In the genomic region with DNA sequence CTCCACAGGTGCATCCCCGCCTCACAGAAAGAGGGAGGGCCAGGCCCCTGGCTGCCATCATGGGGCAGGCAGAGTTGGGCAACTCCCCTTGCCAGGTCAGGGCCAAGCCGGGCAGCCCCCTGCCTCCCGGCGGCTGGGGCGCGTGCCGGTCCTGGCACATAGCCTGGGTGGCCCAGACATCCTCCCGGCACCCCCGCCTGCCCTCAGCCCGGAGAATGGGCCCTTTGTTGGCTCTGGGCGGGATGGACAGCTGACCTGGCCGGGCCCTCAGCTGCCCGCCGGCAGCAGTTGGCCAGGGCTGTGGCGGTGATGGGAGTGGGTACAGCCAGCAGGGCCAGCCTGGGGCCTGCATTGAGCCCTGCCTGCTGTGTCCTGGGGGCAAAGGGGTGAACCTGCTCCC, we compare ENCODE assay signal across 21 cellular contexts. TPM values are rescaled to one million over a fixed set of nuclear protein-coding genes. Genes with fewer than 3 reads are reported as not detected.
DNase-seq lines count a peak whose midpoint lies in the region; TF ChIP-seq lines count a peak whose summit lies in the region.
"Had no signal": no experiment of that assay in that cellular context is flagged by ENCODE, and none has a peak within 500 bp of the region (broad histone marks: within the 10 kb centered on the region; RNA-seq: fewer than 3 reads in every experiment).

No MANE protein-coding gene starts in this region.

- intact Hi-C loops in testis (cut with DNase I; ENCODE audit: low total_unique reads) (loop anchor here (10.0 kb wide), 1 partner anchor 545 kb away; no protein-coding TSS in a partner anchor), ovary (cut with DNase I) (loop anchor here in 2 of 4 donors (5.0 to 10.0 kb wide), 2 partner anchors 247 to 545 kb away; no protein-coding TSS in a partner anchor)

- DNase-seq in HT-29 (ENCODE audit: low spot score) (peak; percentile 49), caudate nucleus (lab: John Stamatoyannopoulos, UW) (peak in 53 of 61 donors; percentile 3 to 81 (median 59)), mesenchymal stem cell (no peak), testis (peak; percentile 63), NCI-H1417 (lab: John Stamatoyannopoulos, UW) (no peak), NCI-H2107 (lab: John Stamatoyannopoulos, UW) (no peak), ovary (no peak)
- no peak for DNase-seq in activated CD8-positive, alpha-beta memory T cell treated with anti-CD3 and anti-CD28 coated beads, Interleukin-2, amount 50 U/mL, for 4 hours
- DNase-seq: activated CD4-positive, alpha-beta memory T cell treated with anti-CD3 and anti-CD28 coated beads, Interleukin-2, amount 10 ng/mL, durations not matched to agents 7 days and 5 days; activated CD4-positive, CD25-positive, alpha-beta regulatory T cell; activated T-cell treated with anti-CD3 and anti-CD28 coated beads, Interleukin-2, amount 50 U/mL, for 4 hours; CD4-positive, alpha-beta memory T cell; effector memory CD8-positive, alpha-beta T cell; esophagus squamous epithelium; KBM-7; NCI-H446; PC-3; retina; SIG-M5; T-helper 17 cell had no signal

- TF ChIP-seq POLR2A in testis (IDR thresholded peaks at IDR 0.05) (no peak), ovary (IDR thresholded peaks at IDR 0.05) (no peak)

- H3K36me3 ChIP-seq in mesenchymal stem cell (ENCODE audit: control insufficient read depth in 1 of 2, insufficient read depth in 2 of 2, low read depth in 1 of 2, low read length in 2 of 2) (peaks cover 15 to 71% of the 10 kb centered on the region in 2 experiments), testis (ENCODE audit: low read depth, missing control alignments) (no peaks in the 10 kb centered on the region), ovary (no peaks in the 10 kb centered on the region)

- 97% methylated on average over 15 of the region's 15 CpGs for WGBS in mesenchymal stem cell
- 60 to 83% methylated on average over 1 to 15 of the region's 15 CpGs for WGBS in testis, 2 donors
- 76 to 88% (median 85%) methylated on average over 13 to 15 of the region's 15 CpGs for WGBS in ovary, 3 donors

- H4K91ac ChIP-seq in mesenchymal stem cell (ENCODE audit: low read length) = peak overlapping the region; percentile 62

- H3K18ac ChIP-seq in mesenchymal stem cell (ENCODE audit: low read depth in 1 of 2, low read length in 2 of 2) = no peak overlapping the region

- H2BK5ac ChIP-seq in mesenchymal stem cell (ENCODE audit: low read depth, low read length, poor library complexity, severe bottlenecking) = no peak overlapping the region

- H3K4ac ChIP-seq in mesenchymal stem cell (ENCODE audit: low read depth in 1 of 2, low read length in 2 of 2) = peak overlapping the region in 1 of 2 experiments; percentile 37

- H3K9me3 ChIP-seq in mesenchymal stem cell (ENCODE audit: control insufficient read depth, low read length) = no peaks in the 10 kb centered on the region
- no peaks in the 10 kb centered on the region for H3K9me3 ChIP-seq in testis
- H3K9me3 ChIP-seq in ovary = no peaks in the 10 kb centered on the region
- H3K9me3 ChIP-seq: esophagus squamous epithelium, mucosa of descending colon had no signal

- TF ChIP-seq EP300 in ovary (IDR thresholded peaks at IDR 0.05) = no peak

- H3K23ac ChIP-seq in mesenchymal stem cell (ENCODE audit: low read length in 2 of 2) = no peak overlapping the region

- no peak overlapping the region for H4K8ac ChIP-seq in mesenchymal stem cell (ENCODE audit: low read length)

- H2BK12ac ChIP-seq in mesenchymal stem cell (ENCODE audit: low read length in 2 of 2) = no peak overlapping the region

- no peak overlapping the region for H3K14ac ChIP-seq in mesenchymal stem cell (ENCODE audit: low read length in 2 of 2)

- H2BK120ac ChIP-seq in mesenchymal stem cell (ENCODE audit: low read depth, low read length) = no peak overlapping the region

- no peak overlapping the region for H2AFZ ChIP-seq in mesenchymal stem cell (ENCODE audit: low read depth, low read length)

- H3K79me1 ChIP-seq in mesenchymal stem cell (replicated peaks; ENCODE audit: low read length, poor library complexity, severe bottlenecking) = peaks cover 35% of the 10 kb centered on the region

- no peak overlapping the region for H3K4me2 ChIP-seq in mesenchymal stem cell (ENCODE audit: low read length, poor library complexity, severe bottlenecking)

- no peak overlapping the region for H3K4me3 ChIP-seq in mesenchymal stem cell (ENCODE audit: insufficient read depth in 1 of 2, low read depth in 1 of 2, low read length in 2 of 2)
- H3K4me3 ChIP-seq in testis = no peak overlapping the region
- no peak overlapping the region for H3K4me3 ChIP-seq in ovary
- H3K4me3 ChIP-seq: esophagus squamous epithelium, mucosa of descending colon had no signal

- H3K27ac ChIP-seq in caudate nucleus (ENCODE audit: low read depth, low read length) = no peak overlapping the region
- H3K27ac ChIP-seq in mesenchymal stem cell (ENCODE audit: low read length, poor library complexity, severe bottlenecking) = no peak overlapping the region
- H3K27ac ChIP-seq in testis = no peak overlapping the region
- no peak overlapping the region for H3K27ac ChIP-seq in ovary

- H2AK5ac ChIP-seq in mesenchymal stem cell (ENCODE audit: low read length, severe bottlenecking) = no peak overlapping the region

- H3K9ac ChIP-seq in mesenchymal stem cell (ENCODE audit: low read length) = no peak overlapping the region

- H3K4me1 ChIP-seq in mesenchymal stem cell (ENCODE audit: control insufficient read depth, insufficient read depth, low read depth, low read length) (peaks cover 72% of the 10 kb centered on the region), testis (peaks cover 28% of the 10 kb centered on the region), ovary (ENCODE audit: insufficient read depth) (peaks cover 16% of the 10 kb centered on the region)

- TF ChIP-seq CTCF in testis (IDR thresholded peaks at IDR 0.05) = no peak
- no peak for TF ChIP-seq CTCF in ovary (IDR thresholded peaks at IDR 0.05)

- peak overlapping the region; percentile 19 for H2BK15ac ChIP-seq in mesenchymal stem cell (ENCODE audit: low read depth, poor library complexity, severe bottlenecking)

- no peaks in the 10 kb centered on the region for H3K27me3 ChIP-seq in mesenchymal stem cell (ENCODE audit: control insufficient read depth in 1 of 2, insufficient read depth in 1 of 2, low read length in 2 of 2)
- H3K27me3 ChIP-seq in testis = no peaks in the 10 kb centered on the region
- no peaks in the 10 kb centered on the region for H3K27me3 ChIP-seq in ovary
- H3K27me3 ChIP-seq: esophagus squamous epithelium had no signal

RNA-seq across cellular contexts. Expression of gene PLXNA1, which starts 16.5 kb away (rescaled TPM):
- 92.8 and 103 TPM in 2 replicates for total RNA-seq in HT-29 (2014; rRNA removed; shearing (Covaris generic))
- polyA plus RNA-seq in mesenchymal stem cell (2013, experiment 1 of 2) = 51.0 TPM
- 49.9 TPM for polyA plus RNA-seq in mesenchymal stem cell (2013, experiment 2 of 2)
- total RNA-seq in testis = 10 to 100 TPM; 65.8 to 79.7 TPM
- 29.3 TPM for polyA plus RNA-seq in testis (ENCODE audit: insufficient read depth, low read depth, low replicate concordance)
- 10 to 100 TPM; 13.8 to 47.2 (median 27.6) TPM for total RNA-seq in ovary
- polyA plus RNA-seq in ovary = 10 to 100 TPM in 1 of 2 donors, 1 to 10 TPM in 1; 9.2 to 10.6 TPM

Comparison
In these comparisons a context has a peak if more than half of its experiments do, and no peak if none do; other contexts are left out.
1. DNase-seq: peak in HT-29 (single experiment), caudate nucleus (53 of 61) and testis (single experiment); none in mesenchymal stem cell (single experiment), NCI-H1417 (0 of 3), NCI-H2107 (single experiment), ovary (0 of 5) and activated CD8-positive, alpha-beta memory T cell treated with anti-CD3 and anti-CD28 coated beads, Interleukin-2, amount 50 U/mL, for 4 hours (single experiment).